8 cellular contexts compared by ENCODE assay signal in genomic region chr14:92039720-92040430, GRCh38. TPM values are rescaled to one million over a fixed set of nuclear protein-coding genes. Genes with fewer than 3 reads are reported as not detected.
DNase-seq lines count a peak whose midpoint lies in the region; ATAC-seq and TF ChIP-seq lines count a peak whose summit lies in the region.

TRIP11 (minus strand) TSS chr14:92040059; CDS start chr14:92039685, 374 bp downstream.

- no peaks in the 10 kb centered on the region for H3K27me3 Mint-ChIP-seq in activated T-helper 17 cell treated with anti-CD3 and anti-CD28 coated beads, Interleukin-2, amount 50 U/mL, for 72 hours
- no peaks in the 10 kb centered on the region for H3K27me3 Mint-ChIP-seq in natural killer cell (ENCODE audit: low read depth in 2 of 2)

- DNase-seq in GM23248 (peak; percentile 98), Kasumi-1 (lab: John Stamatoyannopoulos, UW) (peak; percentile 88 to 89), RWPE1 (ENCODE audit: low spot score) (peak; percentile 90), fibroblast of mammary gland (ENCODE audit: low read depth) (peak; percentile 91), natural killer cell (peak; percentile 94)
- peak; percentile 93 for DNase-seq in stimulated activated naive CD4-positive, alpha-beta T cell treated with Interleukin-2 at 50 U/mL for 16 hours (lab: John Stamatoyannopoulos, UW)

- H3K79me2 ChIP-seq in DOHH2 (ENCODE audit: control insufficient read depth, low read length) (peaks cover 64% of the 10 kb centered on the region), GM23248 (ENCODE audit: insufficient read depth) (peaks cover 69% of the 10 kb centered on the region)

- CTCF ChIA-PET in RWPE1 (lab: Yijun Ruan, JAX): interaction anchor here (0.6 to 0.8 kb wide), 2 partner anchors 61 to 86 kb away, joined by 3 read pairs; no protein-coding TSS in a partner anchor

- POLR2A ChIA-PET in RWPE1 (lab: Yijun Ruan, JAX; ENCODE audit: low non-redundant PET): interaction anchor here (0.7 kb wide), 2 partner anchors 81 to 686 kb away, joined by 3 to 6 read pairs; partner anchors contain the start of gene NDUFB1

- H3K9me3 ChIP-seq in DOHH2 (ENCODE audit: control insufficient read depth, insufficient read depth, low read length): no peaks in the 10 kb centered on the region
- no peaks in the 10 kb centered on the region for H3K9me3 ChIP-seq in GM23248 (ENCODE audit: low read depth)

- in situ Hi-C loops in GM23248 (cut with MboI): no loop called here

- H3K27me3 ChIP-seq in DOHH2 (ENCODE audit: control insufficient read depth, low read length) (no peaks in the 10 kb centered on the region), GM23248 (replicated peaks; ENCODE audit: insufficient read depth) (no peaks in the 10 kb centered on the region)

- no peaks in the 10 kb centered on the region for H3K9me3 Mint-ChIP-seq in activated T-helper 17 cell treated with anti-CD3 and anti-CD28 coated beads, Interleukin-2, amount 50 U/mL, for 72 hours
- H3K9me3 Mint-ChIP-seq in natural killer cell: no peaks in the 10 kb centered on the region

- H3K4me2 ChIP-seq in DOHH2 (ENCODE audit: low read length): peak within 1 kb of the TSS; percentile 79
- peak within 1 kb of the TSS; percentile 96 for H3K4me2 ChIP-seq in GM23248 (ENCODE audit: unreplicated experiment)

- H3F3A ChIP-seq in DOHH2 (ENCODE audit: control insufficient read depth, insufficient read depth) (no peaks in the 10 kb centered on the region), GM23248 (ENCODE audit: insufficient read depth) (peaks cover 20% of the 10 kb centered on the region)

- 1% methylated on average over 56 to 57 of the region's 57 CpGs for WGBS in GM23248 (ENCODE audit: low coverage in 1 of 2, low lambda C conversion rate in 2 of 2, missing lambda C conversion rate in 2 of 2), 2 experiments

- intact Hi-C loops in natural killer cell (cut with micrococcal nuclease): loop anchor here (1.0 kb wide), 3 partner anchors 66 to 754 kb away; partner anchors contain the start of genes ATXN3, CPSF2, GOLGA5 and NDUFB1

- peak within 1 kb of the TSS; percentile 86 for H2AFZ ChIP-seq in GM23248

- peak within 1 kb of the TSS; percentile 100 for H3K9ac ChIP-seq in GM23248

- peak within 1 kb of the TSS; percentile 97 for H3K4me3 ChIP-seq in DOHH2 (ENCODE audit: low read length)
- H3K4me3 ChIP-seq in GM23248: peak within 1 kb of the TSS; percentile 93
- H3K4me3 ChIP-seq in fibroblast of mammary gland (ENCODE audit: control insufficient read depth, low read depth, low read length): peak within 1 kb of the TSS; percentile 78

- H3K9me2 ChIP-seq in DOHH2 (replicated peaks; ENCODE audit: control insufficient read depth, low read length) (no peaks in the 10 kb centered on the region), GM23248 (ENCODE audit: insufficient read depth) (no peaks in the 10 kb centered on the region)

- H3K4me1 ChIP-seq in DOHH2 (ENCODE audit: control insufficient read depth, low read length) (peaks cover 30% of the 10 kb centered on the region), GM23248 (ENCODE audit: insufficient read depth) (peaks cover 29% of the 10 kb centered on the region)

- H3K36me3 ChIP-seq in DOHH2 (ENCODE audit: control insufficient read depth, low read length) (peaks cover 14% of the 10 kb centered on the region), GM23248 (ENCODE audit: low read depth) (no peaks in the 10 kb centered on the region)

- peaks cover 15% of the 10 kb centered on the region for H3K4me1 Mint-ChIP-seq in activated T-helper 17 cell treated with anti-CD3 and anti-CD28 coated beads, Interleukin-2, amount 50 U/mL, for 72 hours
- peaks cover 45 to 48% of the 10 kb centered on the region in 2 donors for H3K4me1 Mint-ChIP-seq in natural killer cell

- peaks cover 35% of the 10 kb centered on the region for H3K36me3 Mint-ChIP-seq in activated T-helper 17 cell treated with anti-CD3 and anti-CD28 coated beads, Interleukin-2, amount 50 U/mL, for 72 hours (ENCODE audit: low read depth)
- no peaks in the 10 kb centered on the region for H3K36me3 Mint-ChIP-seq in natural killer cell

- no peak for TF ChIP-seq CTCF in DOHH2 (IDR thresholded peaks at IDR 0.05; ENCODE audit: low read depth, low read length, poor library complexity, severe bottlenecking)
- TF ChIP-seq CTCF in RWPE1 (conservative IDR thresholded peaks at IDR 0.05; ENCODE audit: low read depth): no peak
- no peak for TF ChIP-seq CTCF in fibroblast of mammary gland (conservative IDR thresholded peaks at IDR 0.05; ENCODE audit: control insufficient read depth, insufficient read depth, low read depth, low read length)
- TF ChIP-seq CTCF in natural killer cell (IDR thresholded peaks at IDR 0.05): no peak

- peaks cover 8% of the 10 kb centered on the region; the same call in 1 of the 2 replicates for H4K20me1 ChIP-seq in DOHH2 (ENCODE audit: control insufficient read depth, insufficient read depth, low read depth, low read length)
- no peaks in the 10 kb centered on the region for H4K20me1 ChIP-seq in GM23248 (ENCODE audit: insufficient read depth)

- H3K27ac ChIP-seq in DOHH2 (ENCODE audit: low read depth, low read length) (peak within 1 kb of the TSS; percentile 78), GM23248 (peak within 1 kb of the TSS; percentile 99), RWPE1 (peak within 1 kb of the TSS; percentile 95)

- peak; percentile 96 for ATAC-seq in activated T-helper 17 cell treated with anti-CD3 and anti-CD28 coated beads, Interleukin-2, amount 50 U/mL, for 72 hours (replicated peaks)
- peak; percentile 88 to 98 (median 94) for ATAC-seq in natural killer cell

- H3K4me3 Mint-ChIP-seq in activated T-helper 17 cell treated with anti-CD3 and anti-CD28 coated beads, Interleukin-2, amount 50 U/mL, for 72 hours: no peak within 1 kb of the TSS
- H3K4me3 Mint-ChIP-seq in natural killer cell: peak within 1 kb of the TSS; percentile 95

- peak within 1 kb of the TSS; percentile 98 for H3K27ac Mint-ChIP-seq in activated T-helper 17 cell treated with anti-CD3 and anti-CD28 coated beads, Interleukin-2, amount 50 U/mL, for 72 hours
- peak within 1 kb of the TSS; percentile 98 for H3K27ac Mint-ChIP-seq in natural killer cell

RNA-seq across cellular contexts. Expression of gene TRIP11, which starts in this region (rescaled TPM):
- 24.1 and 27.4 TPM in 2 replicates for total RNA-seq in GM23248 (2014; rRNA removed; shearing (Covaris generic))
- 65.4 and 69.5 TPM in 2 replicates for polyA plus RNA-seq in GM23248 (2016; fragmentation: Nextera tagmentation; extraction: Ambion mirVana)
- total RNA-seq in activated T-helper 17 cell treated with anti-CD3 and anti-CD28 coated beads, Interleukin-2, amount 50 U/mL, for 72 hours: 10 to 100 TPM; 38.5 to 39.8 TPM
- 10 to 100 TPM; 42.9 to 63.6 (median 49.8) TPM for total RNA-seq in natural killer cell

Comparison
In these comparisons a context has a peak if more than half of its experiments do, and no peak if none do; other contexts are left out.
1. Peak in every context shown above with its lines: DNase-seq, ATAC-seq, H3K4me3 ChIP-seq and H3K27ac ChIP-seq.